In the genomic region with DNA sequence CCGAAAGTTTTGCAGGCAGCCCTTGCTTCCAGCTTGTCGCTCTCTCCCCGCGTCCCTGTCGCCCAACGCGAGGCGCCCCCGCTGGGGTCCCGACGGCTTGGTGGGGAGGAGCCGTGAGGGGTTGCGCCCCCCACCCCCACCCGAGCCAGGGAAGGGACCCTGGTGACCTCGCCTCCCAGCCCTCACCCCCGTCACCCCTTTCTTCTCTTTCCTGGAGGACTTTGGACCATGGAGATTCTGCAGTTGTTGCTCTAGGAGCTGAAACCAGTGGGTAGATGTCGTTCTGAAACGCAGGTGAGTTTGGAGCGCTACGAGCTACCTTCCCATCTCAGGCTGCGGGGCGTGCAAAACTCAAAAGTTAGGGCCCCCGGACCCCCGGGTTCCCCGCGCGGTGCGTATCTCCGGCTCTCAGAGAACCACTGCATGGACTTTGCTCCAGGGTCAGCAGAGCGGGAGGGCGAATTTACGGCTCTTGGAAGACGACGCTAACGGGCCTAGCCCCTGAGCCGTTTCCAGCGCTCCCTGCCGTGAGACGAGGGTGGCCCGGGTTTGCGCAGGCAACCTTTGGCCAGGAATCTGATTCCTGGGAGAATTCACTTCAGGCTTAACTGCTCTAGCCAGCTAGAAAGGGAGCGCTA, we compare ENCODE assay signal across 8 cellular contexts. TPM values are rescaled to one million over a fixed set of nuclear protein-coding genes. Genes with fewer than 3 reads are reported as not detected.
DNase-seq lines count a peak whose midpoint lies in the region; ATAC-seq and TF ChIP-seq lines count a peak whose summit lies in the region.

No MANE protein-coding gene starts in this region.

- no peaks in the 10 kb centered on the region for H3K36me3 ChIP-seq in Loucy (ENCODE audit: insufficient read depth, low read length)
- H3K36me3 ChIP-seq in neural cell (ENCODE audit: insufficient read depth, low read length): peaks cover 4% of the 10 kb centered on the region

- peaks cover 10% of the 10 kb centered on the region for H3K27me3 Mint-ChIP-seq in activated T-cell treated with anti-CD3 and anti-CD28 coated beads, Interleukin-2, amount 50 U/mL, for 24 hours

- peaks cover 8% of the 10 kb centered on the region for H3K36me3 Mint-ChIP-seq in activated T-cell treated with anti-CD3 and anti-CD28 coated beads, Interleukin-2, amount 50 U/mL, for 24 hours (ENCODE audit: low read depth)

- H3K79me2 ChIP-seq in Loucy (ENCODE audit: insufficient read depth, low read length) (no peaks in the 10 kb centered on the region), neural cell (replicated peaks; ENCODE audit: insufficient read depth, low read length) (peaks cover 22% of the 10 kb centered on the region)

- H2AFZ ChIP-seq in Loucy (ENCODE audit: low read length): peak overlapping the region; percentile 82
- H2AFZ ChIP-seq in neural cell (ENCODE audit: low read depth, low read length): no peak overlapping the region

- H3K27ac ChIP-seq in neural cell (ENCODE audit: low read length): no peak overlapping the region

- TF ChIP-seq RAD21 in neural cell (conservative IDR thresholded peaks at IDR 0.05): no peak

- peaks cover 14% of the 10 kb centered on the region for H3K4me1 ChIP-seq in Loucy (ENCODE audit: insufficient read depth, low read length, poor library complexity, severe bottlenecking)

- H3K4me1 Mint-ChIP-seq in activated T-cell treated with anti-CD3 and anti-CD28 coated beads, Interleukin-2, amount 50 U/mL, for 24 hours (ENCODE audit: low read depth): peaks cover 67% of the 10 kb centered on the region

- no peak for ATAC-seq in GM18858 (IDR thresholded peaks at IDR 0.05; ENCODE audit: unreplicated experiment)
- no peak for ATAC-seq in GM21619 (IDR thresholded peaks at IDR 0.05; ENCODE audit: unreplicated experiment)

- peak overlapping the region; percentile 74 for H3K4me2 ChIP-seq in Loucy (ENCODE audit: low read depth, low read length, poor library complexity, severe bottlenecking)
- peak overlapping the region; percentile 92 for H3K4me2 ChIP-seq in neural cell (ENCODE audit: low read length)

- H3K27ac Mint-ChIP-seq in activated T-cell treated with anti-CD3 and anti-CD28 coated beads, Interleukin-2, amount 50 U/mL, for 24 hours: peak overlapping the region; percentile 75

- H4K20me1 ChIP-seq in Loucy (ENCODE audit: insufficient read depth, low read length, poor library complexity, severe bottlenecking): no peaks in the 10 kb centered on the region
- no peaks in the 10 kb centered on the region for H4K20me1 ChIP-seq in neural cell (ENCODE audit: insufficient read depth)

- no peaks in the 10 kb centered on the region for H3K9me3 ChIP-seq in Loucy (ENCODE audit: insufficient read depth, low read depth, low read length)
- H3K9me3 ChIP-seq in neural cell (ENCODE audit: low read length): no peaks in the 10 kb centered on the region

- H3K4me3 ChIP-seq in GM08714 (ENCODE audit: low read length) (peak overlapping the region; percentile 38; the same call in 1 of the 2 replicates), Loucy (ENCODE audit: low read length, poor library complexity, severe bottlenecking) (peak overlapping the region; percentile 68), foreskin fibroblast (ENCODE audit: low read depth in 1 of 2, low read length in 2 of 2) (peak overlapping the region; percentile 75 to 85), neural cell (ENCODE audit: low read length) (peak overlapping the region; percentile 74)

- H3K9me2 ChIP-seq in Loucy (replicated peaks; ENCODE audit: low read depth, low read length) (no peaks in the 10 kb centered on the region), neural cell (ENCODE audit: insufficient read depth, low read length) (no peaks in the 10 kb centered on the region)

- peak overlapping the region; percentile 79 for H3K4me3 Mint-ChIP-seq in activated T-cell treated with anti-CD3 and anti-CD28 coated beads, Interleukin-2, amount 50 U/mL, for 24 hours

- peak; percentile 53 for DNase-seq in activated T-cell treated with anti-CD3 and anti-CD28 coated beads, Interleukin-2, amount 50 U/mL, for 24 hours
- peak; percentile 37 to 76 for DNase-seq in foreskin fibroblast
- no peak for DNase-seq in UCSD-AML1 (lab: John Stamatoyannopoulos, UW; ENCODE audit: unreplicated experiment)

- TF ChIP-seq CTCF in Loucy (conservative IDR thresholded peaks at IDR 0.05; ENCODE audit: low read length) (no peak), foreskin fibroblast (IDR thresholded peaks at IDR 0.05; ENCODE audit: low read depth, low read length) (no peak), neural cell (IDR thresholded peaks at IDR 0.05; ENCODE audit: poor library complexity, severe bottlenecking) (no peak)

- H3K9me3 Mint-ChIP-seq in activated T-cell treated with anti-CD3 and anti-CD28 coated beads, Interleukin-2, amount 50 U/mL, for 24 hours: no peaks in the 10 kb centered on the region

- H3K9ac ChIP-seq in Loucy (ENCODE audit: low read depth, low read length, poor library complexity, severe bottlenecking): peak overlapping the region; percentile 33
- peak overlapping the region; percentile 16 for H3K9ac ChIP-seq in neural cell (ENCODE audit: low read length)

- H3K27me3 ChIP-seq in Loucy (ENCODE audit: insufficient read depth, low read length, poor library complexity, severe bottlenecking) (peaks cover 22% of the 10 kb centered on the region), neural cell (ENCODE audit: insufficient read depth, low read depth, low read length) (peaks cover 20% of the 10 kb centered on the region)

- no peaks in the 10 kb centered on the region for H3F3A ChIP-seq in Loucy (ENCODE audit: low read depth)
- H3F3A ChIP-seq in neural cell (ENCODE audit: insufficient read depth, low read length, poor library complexity, severe bottlenecking): no peaks in the 10 kb centered on the region

- no peak for TF ChIP-seq EP300 in neural cell (conservative IDR thresholded peaks at IDR 0.05; ENCODE audit: poor library complexity, severe bottlenecking)

TF ChIP-seq in neural cell, 6 proteins besides CTCF, POLR2A, EP300 and RAD21:
- no peak for TF ChIP-seq MXI1 (conservative IDR thresholded peaks at IDR 0.05; ENCODE audit: poor library complexity, severe bottlenecking)
- no peak for TF ChIP-seq EZH2 (IDR thresholded peaks at IDR 0.05; ENCODE audit: borderline replicate concordance, insufficient read depth, low read length, poor library complexity, severe bottlenecking)
- no peak for TF ChIP-seq SMC3 (conservative IDR thresholded peaks at IDR 0.05; ENCODE audit: poor library complexity)
- TF ChIP-seq POLR2AphosphoS5 (IDR thresholded peaks at IDR 0.05): no peak
- TF ChIP-seq, protein P1, sequence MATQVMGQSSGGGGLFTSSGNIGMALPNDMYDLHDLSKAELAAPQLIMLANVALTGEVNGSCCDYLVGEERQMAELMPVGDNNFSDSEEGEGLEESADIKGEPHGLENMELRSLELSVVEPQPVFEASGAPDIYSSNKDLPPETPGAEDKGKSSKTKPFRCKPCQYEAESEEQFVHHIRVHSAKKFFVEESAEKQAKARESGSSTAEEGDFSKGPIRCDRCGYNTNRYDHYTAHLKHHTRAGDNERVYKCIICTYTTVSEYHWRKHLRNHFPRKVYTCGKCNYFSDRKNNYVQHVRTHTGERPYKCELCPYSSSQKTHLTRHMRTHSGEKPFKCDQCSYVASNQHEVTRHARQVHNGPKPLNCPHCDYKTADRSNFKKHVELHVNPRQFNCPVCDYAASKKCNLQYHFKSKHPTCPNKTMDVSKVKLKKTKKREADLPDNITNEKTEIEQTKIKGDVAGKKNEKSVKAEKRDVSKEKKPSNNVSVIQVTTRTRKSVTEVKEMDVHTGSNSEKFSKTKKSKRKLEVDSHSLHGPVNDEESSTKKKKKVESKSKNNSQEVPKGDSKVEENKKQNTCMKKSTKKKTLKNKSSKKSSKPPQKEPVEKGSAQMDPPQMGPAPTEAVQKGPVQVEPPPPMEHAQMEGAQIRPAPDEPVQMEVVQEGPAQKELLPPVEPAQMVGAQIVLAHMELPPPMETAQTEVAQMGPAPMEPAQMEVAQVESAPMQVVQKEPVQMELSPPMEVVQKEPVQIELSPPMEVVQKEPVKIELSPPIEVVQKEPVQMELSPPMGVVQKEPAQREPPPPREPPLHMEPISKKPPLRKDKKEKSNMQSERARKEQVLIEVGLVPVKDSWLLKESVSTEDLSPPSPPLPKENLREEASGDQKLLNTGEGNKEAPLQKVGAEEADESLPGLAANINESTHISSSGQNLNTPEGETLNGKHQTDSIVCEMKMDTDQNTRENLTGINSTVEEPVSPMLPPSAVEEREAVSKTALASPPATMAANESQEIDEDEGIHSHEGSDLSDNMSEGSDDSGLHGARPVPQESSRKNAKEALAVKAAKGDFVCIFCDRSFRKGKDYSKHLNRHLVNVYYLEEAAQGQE (IDR thresholded peaks at IDR 0.05; ENCODE audit: borderline replicate concordance): no peak
- TF ChIP-seq TAF1 (IDR thresholded peaks at IDR 0.05; ENCODE audit: low read depth): no peak

RNA-seq across cellular contexts. Expression of gene ATXN7L1, which starts 0.7 kb away (rescaled TPM):
- polyA plus RNA-seq in neural cell: 4.3 and 5.1 TPM in 2 replicates
- polyA minus RNA-seq in neural cell: 21.2 and 33.0 TPM in 2 replicates
